9 cellular contexts compared by ENCODE assay signal in genomic region chr22:35839811-35840739, GRCh38.
DNase-seq lines count a peak whose midpoint lies in the region; ATAC-seq and TF ChIP-seq lines count a peak whose summit lies in the region.
"Had no signal": no experiment of that assay in that cellular context is flagged by ENCODE, and none has a peak within 500 bp of the region (broad histone marks: within the 10 kb centered on the region; RNA-seq: fewer than 3 reads in every experiment).

No MANE protein-coding gene starts in this region.

- intact Hi-C loops in CD4-positive, alpha-beta memory T cell (cut with micrococcal nuclease): no loop called here

- CTCF ChIA-PET in CD4-positive, alpha-beta memory T cell (lab: Charles Lee; ENCODE audit: partially characterized antibody): no interaction called here

- no peak overlapping the region for H3K27ac Mint-ChIP-seq in CD4-positive, alpha-beta memory T cell
- H3K27ac Mint-ChIP-seq: naive thymus-derived CD8-positive, alpha-beta T cell had no signal

- H3K4me2 ChIP-seq in skeletal muscle satellite cell (ENCODE audit: low read length): peak overlapping the region; percentile 91

- H3K36me3 ChIP-seq in iPS-20b (ENCODE audit: insufficient read depth, low read depth, low read length) (no peaks in the 10 kb centered on the region), skeletal muscle satellite cell (ENCODE audit: insufficient read depth, low read length) (no peaks in the 10 kb centered on the region)
- no peaks in the 10 kb centered on the region for H3K36me3 ChIP-seq in CD4-positive, alpha-beta memory T cell (ENCODE audit: insufficient read depth, low read length)

- peak overlapping the region; percentile 15 for H3K27ac ChIP-seq in iPS-20b (ENCODE audit: low read length)
- no peak overlapping the region for H3K27ac ChIP-seq in CD4-positive, alpha-beta memory T cell (ENCODE audit: low read depth, low read length)

- H3K27me3 Mint-ChIP-seq in CD4-positive, alpha-beta memory T cell: peaks cover 15% of the 10 kb centered on the region in 2 donors

- H3K9me3 Mint-ChIP-seq in CD4-positive, alpha-beta memory T cell: no peaks in the 10 kb centered on the region
- H3K9me3 Mint-ChIP-seq: naive thymus-derived CD8-positive, alpha-beta T cell had no signal

- H3K4me3 Mint-ChIP-seq in CD4-positive, alpha-beta memory T cell: no peak overlapping the region

- peaks cover 4 to 13% (median 5%) of the 10 kb centered on the region in 4 donors for H3K4me1 Mint-ChIP-seq in CD4-positive, alpha-beta memory T cell

- no peaks in the 10 kb centered on the region for H3K27me3 ChIP-seq in iPS-20b (ENCODE audit: insufficient read depth, low read length)
- H3K27me3 ChIP-seq in skeletal muscle satellite cell (ENCODE audit: control insufficient read depth, insufficient read depth, low read length): no peaks in the 10 kb centered on the region
- no peaks in the 10 kb centered on the region for H3K27me3 ChIP-seq in CD4-positive, alpha-beta memory T cell (ENCODE audit: insufficient read depth, low read length)

- H3K9me3 ChIP-seq in iPS-20b (ENCODE audit: insufficient read depth, low read depth, low read length) (no peaks in the 10 kb centered on the region), skeletal muscle satellite cell (replicated peaks; ENCODE audit: low read length) (no peaks in the 10 kb centered on the region)
- H3K9me3 ChIP-seq in CD4-positive, alpha-beta memory T cell (ENCODE audit: control insufficient read depth in 1 of 2, low read length in 2 of 2): no peaks in the 10 kb centered on the region

- peak overlapping the region; percentile 87 for H3K9ac ChIP-seq in iPS-20b (ENCODE audit: low read depth, low read length)
- peak overlapping the region; percentile 87 for H3K9ac ChIP-seq in skeletal muscle satellite cell (ENCODE audit: low read depth, low read length)

- peaks cover 44% of the 10 kb centered on the region for H3K4me1 ChIP-seq in iPS-20b (ENCODE audit: insufficient read depth, low read length)
- peaks cover 23% of the 10 kb centered on the region for H3K4me1 ChIP-seq in skeletal muscle satellite cell (ENCODE audit: control insufficient read depth, insufficient read depth, low read length)
- no peaks in the 10 kb centered on the region for H3K4me1 ChIP-seq in CD4-positive, alpha-beta memory T cell (ENCODE audit: insufficient read depth, low read length)

- no peaks in the 10 kb centered on the region for H3K36me3 Mint-ChIP-seq in CD4-positive, alpha-beta memory T cell
- H3K36me3 Mint-ChIP-seq: naive thymus-derived CD8-positive, alpha-beta T cell had no signal

- H3K4me3 ChIP-seq in HFF-Myc (replicated peaks; ENCODE audit: low read depth, low read length) (peak overlapping the region; percentile 64), cardiac fibroblast (replicated peaks in 1 of 2; ENCODE audit: low read depth in 2 of 2, low read length in 2 of 2) (peak overlapping the region; percentile 53 to 64), iPS-20b (ENCODE audit: low read length) (peak overlapping the region; percentile 91), skeletal muscle satellite cell (ENCODE audit: low read length) (peak overlapping the region; percentile 71)
- no peak overlapping the region for H3K4me3 ChIP-seq in CD4-positive, alpha-beta memory T cell (ENCODE audit: low read length in 2 of 2)

- in situ Hi-C loops in ACHN (cut with HindIII; ENCODE audit: low pct_ligation_motif_present, low pct_unique_long_range_greater_than_20kb, low sequenced_read_pairs): no loop called here

- TF ChIP-seq CTCF in HFF-Myc (IDR thresholded peaks at IDR 0.05; ENCODE audit: low read depth, low read length, missing control alignments) (no peak), cardiac fibroblast (IDR thresholded peaks at IDR 0.05; ENCODE audit: low read depth, low read length) (no peak)

- DNase-seq in ACHN: peak; percentile 94
- DNase-seq in HFF-Myc (ENCODE audit: extremely low read depth, low read depth): peak; percentile 93
- DNase-seq in NCI-H748 treated with DMSO at 0.1 percent for 48 hours (lab: John Stamatoyannopoulos, UW): peak; percentile 79
- DNase-seq in cardiac fibroblast (ENCODE audit: low read depth in 2 of 2): peak; percentile 98 to 99
- no peak for DNase-seq in CD4-positive, alpha-beta memory T cell

- ATAC-seq in HG02642 (IDR thresholded peaks at IDR 0.05; ENCODE audit: poor library complexity, unreplicated experiment): no peak
- ATAC-seq: naive thymus-derived CD8-positive, alpha-beta T cell had no signal

- POLR2A ChIA-PET in CD4-positive, alpha-beta memory T cell (lab: Charles Lee; ENCODE audit: partially characterized antibody): no interaction called here

Comparison
In these comparisons a context has a peak if more than half of its experiments do, and no peak if none do; other contexts are left out.
1. DNase-seq: peak in ACHN (single experiment), HFF-Myc (single experiment), NCI-H748 treated with DMSO at 0.1 percent for 48 hours (single experiment) and cardiac fibroblast (2 of 2); none in CD4-positive, alpha-beta memory T cell (0 of 5).
2. H3K4me3 ChIP-seq: peak in HFF-Myc (single experiment), cardiac fibroblast (2 of 2), iPS-20b (single experiment) and skeletal muscle satellite cell (single experiment); none in CD4-positive, alpha-beta memory T cell (0 of 2).